ENCODE assay signal across 9 cellular contexts in genomic region chr22:30609260-30610185, GRCh38. TPM values are rescaled to one million over a fixed set of nuclear protein-coding genes. Genes with fewer than 3 reads are reported as not detected.
DNase-seq lines count a peak whose midpoint lies in the region; ATAC-seq and TF ChIP-seq lines count a peak whose summit lies in the region.
"Had no signal": no experiment of that assay in that cellular context is flagged by ENCODE, and none has a peak within 500 bp of the region (broad histone marks: within the 10 kb centered on the region; RNA-seq: fewer than 3 reads in every experiment).

No MANE protein-coding gene starts in this region.

- H3K36me3 Mint-ChIP-seq in T-helper 1 cell treated with Interleukin-12 subunit alpha and Interleukin-12 subunit beta and Interleukin-4 antibody, amounts not matched to agents 30 μg/mL and 1 μg/mL, for 36 hours (ENCODE audit: low read depth) = no peaks in the 10 kb centered on the region
- H3K36me3 Mint-ChIP-seq in osteocyte (ENCODE audit: unreplicated experiment) = peaks cover 15% of the 10 kb centered on the region
- H3K36me3 Mint-ChIP-seq: T-cell had no signal

- peak overlapping the region; percentile 87 for H3K27ac Mint-ChIP-seq in T-helper 1 cell treated with Interleukin-12 subunit alpha and Interleukin-12 subunit beta and Interleukin-4 antibody, amounts not matched to agents 30 μg/mL and 1 μg/mL, for 36 hours
- peak overlapping the region; percentile 94 for H3K27ac Mint-ChIP-seq in osteocyte (ENCODE audit: unreplicated experiment)
- H3K27ac Mint-ChIP-seq: T-cell had no signal

- no peaks in the 10 kb centered on the region for H3K9me3 Mint-ChIP-seq in T-helper 1 cell treated with Interleukin-12 subunit alpha and Interleukin-12 subunit beta and Interleukin-4 antibody, amounts not matched to agents 30 μg/mL and 1 μg/mL, for 36 hours
- no peaks in the 10 kb centered on the region for H3K9me3 Mint-ChIP-seq in osteocyte (ENCODE audit: unreplicated experiment)
- H3K9me3 Mint-ChIP-seq: T-cell had no signal

- H3K4me3 ChIP-seq in fibroblast of mammary gland (ENCODE audit: control insufficient read depth, low read depth, low read length) = no peak overlapping the region

- no peak for TF ChIP-seq CTCF in fibroblast of mammary gland (conservative IDR thresholded peaks at IDR 0.05; ENCODE audit: control insufficient read depth, insufficient read depth, low read depth, low read length)
- no peak for TF ChIP-seq CTCF in osteocyte (IDR thresholded peaks at IDR 0.05)

- peak overlapping the region; percentile 33 for H3K4me3 Mint-ChIP-seq in T-helper 1 cell treated with Interleukin-12 subunit alpha and Interleukin-12 subunit beta and Interleukin-4 antibody, amounts not matched to agents 30 μg/mL and 1 μg/mL, for 36 hours
- H3K4me3 Mint-ChIP-seq in osteocyte (ENCODE audit: unreplicated experiment) = peak overlapping the region; percentile 59
- H3K4me3 Mint-ChIP-seq: T-cell had no signal

- peaks cover 8% of the 10 kb centered on the region for H3K27me3 Mint-ChIP-seq in T-helper 1 cell treated with Interleukin-12 subunit alpha and Interleukin-12 subunit beta and Interleukin-4 antibody, amounts not matched to agents 30 μg/mL and 1 μg/mL, for 36 hours (ENCODE audit: low read depth)
- H3K27me3 Mint-ChIP-seq in osteocyte (ENCODE audit: unreplicated experiment) = no peaks in the 10 kb centered on the region

- DNase-seq in GDM1 (lab: John Stamatoyannopoulos, UW) (peak; percentile 63), fibroblast of mammary gland (ENCODE audit: low read depth) (peak; percentile 85), osteocyte (ENCODE audit: extremely low spot score, unreplicated experiment) (no peak), NCI-H345 (lab: John Stamatoyannopoulos, UW) (no peak), NCI-H446 (lab: John Stamatoyannopoulos, UW) (no peak)

- ATAC-seq in HG02759 (IDR thresholded peaks at IDR 0.05; ENCODE audit: unreplicated experiment) (peak; percentile 54), GM18861 (IDR thresholded peaks at IDR 0.05; ENCODE audit: unreplicated experiment) (no peak)
- ATAC-seq: T-cell had no signal

- peaks cover 43% of the 10 kb centered on the region for H3K4me1 Mint-ChIP-seq in T-helper 1 cell treated with Interleukin-12 subunit alpha and Interleukin-12 subunit beta and Interleukin-4 antibody, amounts not matched to agents 30 μg/mL and 1 μg/mL, for 36 hours (ENCODE audit: low read depth)
- H3K4me1 Mint-ChIP-seq in osteocyte (ENCODE audit: unreplicated experiment) = peaks cover 48% of the 10 kb centered on the region

RNA-seq across cellular contexts. Expression of gene TCN2, which starts 2.5 kb away (rescaled TPM):
- total RNA-seq in osteocyte = 57.7 and 58.1 TPM in 2 replicates

RNA-seq across cellular contexts. Expression of gene PES1, which starts 17.8 kb away (rescaled TPM):
- total RNA-seq in osteocyte = 71.6 and 73.5 TPM in 2 replicates

RNA-seq across cellular contexts. Expression of gene SLC35E4, which starts 26.1 kb away (rescaled TPM):
- 9.4 and 10.2 TPM in 2 replicates for total RNA-seq in osteocyte

RNA-seq across cellular contexts. Expression of gene GAL3ST1, which starts 35.1 kb away (rescaled TPM):
- total RNA-seq in osteocyte = 0.21 and 0.46 TPM in 2 replicates

RNA-seq across cellular contexts. Expression of gene DUSP18, which starts 58.2 kb away (rescaled TPM):
- total RNA-seq in osteocyte = 10.7 and 11.2 TPM in 2 replicates

Comparison
In these comparisons a context has a peak if more than half of its experiments do, and no peak if none do; other contexts are left out.
1. DNase-seq: peak in GDM1 (single experiment) and fibroblast of mammary gland (single experiment); none in osteocyte (single experiment), NCI-H345 (single experiment) and NCI-H446 (0 of 2).